1 cellular context compared by ENCODE assay signal in the genomic region with DNA sequence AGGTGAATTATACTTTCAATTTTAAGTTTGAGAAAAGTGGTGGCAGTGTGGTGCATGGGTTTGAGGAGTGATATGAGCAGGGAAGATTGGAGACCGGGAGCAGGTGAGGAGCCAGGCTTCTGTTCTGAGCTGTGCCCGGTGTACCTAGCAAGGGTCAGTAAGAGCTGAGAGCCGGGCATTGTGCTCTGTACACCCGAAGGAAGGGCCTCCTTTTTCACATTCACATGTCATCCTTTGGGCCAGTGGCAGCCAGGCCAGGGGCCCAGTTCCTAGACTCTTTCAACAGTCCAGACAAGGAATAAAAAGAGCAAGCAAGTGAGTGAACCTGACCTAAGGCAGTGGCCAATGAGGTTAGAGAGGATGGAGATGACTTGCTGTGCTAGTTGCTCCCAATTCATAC.
TF ChIP-seq lines count a peak whose summit lies in the region.

No MANE protein-coding gene starts in this region.

TF ChIP-seq in GM12878, 131 proteins besides CTCF, POLR2A, EP300 and RAD21 (continued from another document):
- TF ChIP-seq WRNIP1 (IDR thresholded peaks at IDR 0.05; ENCODE audit: borderline replicate concordance, low read depth, low read length), result no peak
- TF ChIP-seq YY1 (IDR thresholded peaks at IDR 0.05; ENCODE audit: low read depth, low read length), result no peak
- TF ChIP-seq TCF7 (IDR thresholded peaks at IDR 0.05; ENCODE audit: borderline replicate concordance), result no peak
- no peak for TF ChIP-seq MYB (IDR thresholded peaks at IDR 0.05; ENCODE audit: borderline replicate concordance, low read depth, low read length)
- TF ChIP-seq, protein P1, sequence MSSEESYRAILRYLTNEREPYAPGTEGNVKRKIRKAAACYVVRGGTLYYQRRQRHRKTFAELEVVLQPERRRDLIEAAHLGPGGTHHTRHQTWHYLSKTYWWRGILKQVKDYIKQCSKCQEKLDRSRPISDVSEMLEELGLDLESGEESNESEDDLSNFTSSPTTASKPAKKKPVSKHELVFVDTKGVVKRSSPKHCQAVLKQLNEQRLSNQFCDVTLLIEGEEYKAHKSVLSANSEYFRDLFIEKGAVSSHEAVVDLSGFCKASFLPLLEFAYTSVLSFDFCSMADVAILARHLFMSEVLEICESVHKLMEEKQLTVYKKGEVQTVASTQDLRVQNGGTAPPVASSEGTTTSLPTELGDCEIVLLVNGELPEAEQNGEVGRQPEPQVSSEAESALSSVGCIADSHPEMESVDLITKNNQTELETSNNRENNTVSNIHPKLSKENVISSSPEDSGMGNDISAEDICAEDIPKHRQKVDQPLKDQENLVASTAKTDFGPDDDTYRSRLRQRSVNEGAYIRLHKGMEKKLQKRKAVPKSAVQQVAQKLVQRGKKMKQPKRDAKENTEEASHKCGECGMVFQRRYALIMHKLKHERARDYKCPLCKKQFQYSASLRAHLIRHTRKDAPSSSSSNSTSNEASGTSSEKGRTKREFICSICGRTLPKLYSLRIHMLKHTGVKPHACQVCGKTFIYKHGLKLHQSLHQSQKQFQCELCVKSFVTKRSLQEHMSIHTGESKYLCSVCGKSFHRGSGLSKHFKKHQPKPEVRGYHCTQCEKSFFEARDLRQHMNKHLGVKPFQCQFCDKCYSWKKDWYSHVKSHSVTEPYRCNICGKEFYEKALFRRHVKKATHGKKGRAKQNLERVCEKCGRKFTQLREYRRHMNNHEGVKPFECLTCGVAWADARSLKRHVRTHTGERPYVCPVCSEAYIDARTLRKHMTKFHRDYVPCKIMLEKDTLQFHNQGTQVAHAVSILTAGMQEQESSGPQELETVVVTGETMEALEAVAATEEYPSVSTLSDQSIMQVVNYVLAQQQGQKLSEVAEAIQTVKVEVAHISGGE (CRISPR knock-in tag; IDR thresholded peaks at IDR 0.05), result no peak
- TF ChIP-seq, protein P2, sequence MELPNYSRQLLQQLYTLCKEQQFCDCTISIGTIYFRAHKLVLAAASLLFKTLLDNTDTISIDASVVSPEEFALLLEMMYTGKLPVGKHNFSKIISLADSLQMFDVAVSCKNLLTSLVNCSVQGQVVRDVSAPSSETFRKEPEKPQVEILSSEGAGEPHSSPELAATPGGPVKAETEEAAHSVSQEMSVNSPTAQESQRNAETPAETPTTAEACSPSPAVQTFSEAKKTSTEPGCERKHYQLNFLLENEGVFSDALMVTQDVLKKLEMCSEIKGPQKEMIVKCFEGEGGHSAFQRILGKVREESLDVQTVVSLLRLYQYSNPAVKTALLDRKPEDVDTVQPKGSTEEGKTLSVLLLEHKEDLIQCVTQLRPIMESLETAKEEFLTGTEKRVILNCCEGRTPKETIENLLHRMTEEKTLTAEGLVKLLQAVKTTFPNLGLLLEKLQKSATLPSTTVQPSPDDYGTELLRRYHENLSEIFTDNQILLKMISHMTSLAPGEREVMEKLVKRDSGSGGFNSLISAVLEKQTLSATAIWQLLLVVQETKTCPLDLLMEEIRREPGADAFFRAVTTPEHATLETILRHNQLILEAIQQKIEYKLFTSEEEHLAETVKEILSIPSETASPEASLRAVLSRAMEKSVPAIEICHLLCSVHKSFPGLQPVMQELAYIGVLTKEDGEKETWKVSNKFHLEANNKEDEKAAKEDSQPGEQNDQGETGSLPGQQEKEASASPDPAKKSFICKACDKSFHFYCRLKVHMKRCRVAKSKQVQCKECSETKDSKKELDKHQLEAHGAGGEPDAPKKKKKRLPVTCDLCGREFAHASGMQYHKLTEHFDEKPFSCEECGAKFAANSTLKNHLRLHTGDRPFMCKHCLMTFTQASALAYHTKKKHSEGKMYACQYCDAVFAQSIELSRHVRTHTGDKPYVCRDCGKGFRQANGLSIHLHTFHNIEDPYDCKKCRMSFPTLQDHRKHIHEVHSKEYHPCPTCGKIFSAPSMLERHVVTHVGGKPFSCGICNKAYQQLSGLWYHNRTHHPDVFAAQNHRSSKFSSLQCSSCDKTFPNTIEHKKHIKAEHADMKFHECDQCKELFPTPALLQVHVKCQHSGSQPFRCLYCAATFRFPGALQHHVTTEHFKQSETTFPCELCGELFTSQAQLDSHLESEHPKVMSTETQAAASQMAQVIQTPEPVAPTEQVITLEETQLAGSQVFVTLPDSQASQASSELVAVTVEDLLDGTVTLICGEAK (IDR thresholded peaks at IDR 0.05; ENCODE audit: borderline replicate concordance), result no peak
- TF ChIP-seq EZH2 (IDR thresholded peaks at IDR 0.05; ENCODE audit: borderline replicate concordance, control insufficient read depth, low read depth, low read length), result no peak
- TF ChIP-seq RAD51 (IDR thresholded peaks at IDR 0.05), result no peak
- no peak for TF ChIP-seq IRF4 (IDR thresholded peaks at IDR 0.05; ENCODE audit: low read depth, low read length)
- TF ChIP-seq BMI1 (IDR thresholded peaks at IDR 0.05; ENCODE audit: borderline replicate concordance), result no peak
- TF ChIP-seq ASH2L (IDR thresholded peaks at IDR 0.05; ENCODE audit: borderline replicate concordance, low read depth), result no peak
- TF ChIP-seq NFYA (IDR thresholded peaks at IDR 0.05; ENCODE audit: borderline replicate concordance, low read depth, low read length), result no peak
- no peak for TF ChIP-seq EED (IDR thresholded peaks at IDR 0.05; ENCODE audit: low read depth)
- no peak for TF ChIP-seq NFIC (IDR thresholded peaks at IDR 0.05; ENCODE audit: low read depth, low read length)
- no peak for TF ChIP-seq SIN3A (IDR thresholded peaks at IDR 0.05; ENCODE audit: low read depth, low read length)
- TF ChIP-seq CREB1 (IDR thresholded peaks at IDR 0.05; ENCODE audit: low read depth), result no peak
